ENCODE assay signal across 9 cellular contexts in the genomic region with DNA sequence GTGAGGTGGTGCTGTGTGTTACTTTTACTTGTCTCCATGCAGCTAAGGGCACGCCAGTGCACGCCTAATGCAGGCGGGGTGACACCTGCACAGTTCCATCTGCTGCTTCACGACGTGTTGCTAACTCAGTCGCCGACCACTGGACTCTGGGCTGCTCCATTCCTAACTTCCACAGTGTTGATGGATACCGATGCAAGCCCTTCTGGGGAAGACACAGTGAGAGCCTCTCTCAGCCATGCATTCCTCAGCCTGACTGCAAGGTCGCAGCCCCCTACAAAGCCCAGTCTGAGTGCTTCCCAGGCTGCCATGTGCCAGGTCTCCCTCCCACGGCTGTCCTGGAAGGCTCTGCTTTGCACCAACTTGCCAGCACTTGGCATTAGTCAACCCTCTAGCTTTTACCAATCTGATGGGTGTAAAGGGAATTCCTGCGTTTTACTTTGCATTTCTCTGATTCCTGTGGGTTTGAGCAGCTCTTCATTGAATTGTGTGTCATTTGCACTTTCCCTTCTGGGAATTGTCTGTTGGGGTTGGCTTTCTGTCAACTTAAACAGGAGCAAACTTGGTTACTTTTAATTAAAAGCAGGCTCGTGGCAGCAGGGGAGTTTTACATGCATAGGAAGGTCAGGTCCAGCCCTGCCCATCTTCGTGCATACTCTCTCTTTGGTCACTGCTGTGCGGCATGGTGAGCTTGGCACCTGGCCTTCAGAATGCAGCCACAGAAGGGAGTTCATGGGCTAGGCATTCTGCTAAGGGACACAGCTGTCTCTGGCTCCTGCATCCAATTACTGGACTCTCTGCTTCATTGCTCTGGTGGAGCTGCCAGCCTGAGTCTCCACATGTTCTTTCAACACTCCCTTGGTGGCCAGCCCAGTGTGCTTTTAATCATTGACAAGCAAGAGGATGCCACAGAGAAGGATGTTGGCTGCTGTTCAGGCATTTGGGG. TPM values are rescaled to one million over a fixed set of nuclear protein-coding genes. Genes with fewer than 3 reads are reported as not detected.
DNase-seq lines count a peak whose midpoint lies in the region; ATAC-seq, FAIRE-seq and TF ChIP-seq lines count a peak whose summit lies in the region.
"Had no signal": no experiment of that assay in that cellular context is flagged by ENCODE, and none has a peak within 500 bp of the region (broad histone marks: within the 10 kb centered on the region; RNA-seq: fewer than 3 reads in every experiment).

No MANE protein-coding gene starts in this region.

- H3K4me1 Mint-ChIP-seq in CD4-positive, alpha-beta T cell (ENCODE audit: low read depth) = no peaks in the 10 kb centered on the region
- H3K4me1 Mint-ChIP-seq in activated CD4-positive, alpha-beta T cell treated with anti-CD3 and anti-CD28 coated beads for 36 hours = no peaks in the 10 kb centered on the region
- H3K4me1 Mint-ChIP-seq: CD14-positive monocyte had no signal

- H3K4me3 ChIP-seq in astrocyte of the spinal cord (ENCODE audit: low read depth, low read length) (no peak overlapping the region), HepG2 (replicated peaks in 1 of 3; ENCODE audit: insufficient read depth in 1 of 3, low read depth in 2 of 3, low read length in 3 of 3) (no peak overlapping the region)

- H3K4me1 ChIP-seq in HepG2 (ENCODE audit: insufficient read depth, low read length) = peaks cover 41% of the 10 kb centered on the region

- 0 out of 5 replicates have a peak, but pooled peaks cover 0 to 5% of the 10 kb centered on the region in 2 experiments for H3K27me3 ChIP-seq in HepG2 (ENCODE audit: control insufficient read depth in 1 of 2, insufficient read depth in 2 of 2, low read length in 2 of 2)
- H3K27me3 ChIP-seq in CD4-positive, alpha-beta T cell (ENCODE audit: control insufficient read depth, insufficient read depth, low read length) = no peaks in the 10 kb centered on the region

- no TSS peak for BruUV-seq in HepG2 (replicated peaks; lab: Mats Ljungman, UMichigan)

- TF ChIP-seq EP300 in HepG2 (IDR thresholded peaks at IDR 0.05; ENCODE audit: low read depth in 2 of 2, low read length in 2 of 2) (no peak), HepG2 (CRISPR knock-in tag; IDR thresholded peaks at IDR 0.05; ENCODE audit: borderline replicate concordance) (no peak)

- DNase-seq in activated effector memory CD4-positive, alpha-beta T cell treated with anti-CD3 and anti-CD28 coated beads, Interleukin-2, amount 50 U/mL, for 16 hours = peak; percentile 46
- DNase-seq in activated effector memory CD4-positive, alpha-beta T cell treated with Interleukin-2 at 50 U/mL for 16 hours = no peak
- DNase-seq in astrocyte of the spinal cord (ENCODE audit: low read depth, low spot score) (peak; percentile 97), HepG2 (ENCODE audit: low spot score) (peak; percentile 38), urothelium cell line (ENCODE audit: low spot score) (peak; percentile 69)
- no peak for DNase-seq in CD4-positive, alpha-beta T cell
- no peak for DNase-seq in activated CD4-positive, alpha-beta T cell treated with anti-CD3 and anti-CD28 coated beads for 36 hours

- no peaks in the 10 kb centered on the region for H4K20me1 ChIP-seq in HepG2 (ENCODE audit: insufficient read depth, low read length)

- no peaks in the 10 kb centered on the region for H3K36me3 ChIP-seq in HepG2 (replicated peaks in 1 of 2; ENCODE audit: control insufficient read depth in 1 of 2, insufficient read depth in 2 of 2, low read length in 2 of 2)

- H2AFZ ChIP-seq in HepG2 (ENCODE audit: low read length) = no peak overlapping the region

- no peak overlapping the region for H3K4me3 Mint-ChIP-seq in CD4-positive, alpha-beta T cell
- H3K4me3 Mint-ChIP-seq in activated CD4-positive, alpha-beta T cell treated with anti-CD3 and anti-CD28 coated beads for 36 hours = no peak overlapping the region
- H3K4me3 Mint-ChIP-seq: CD14-positive monocyte had no signal

- WGBS in HepG2 (ENCODE audit: low lambda C conversion rate) = 35% methylated on average over 10 of the region's 14 CpGs

- H3K9me3 Mint-ChIP-seq in CD4-positive, alpha-beta T cell = peaks cover 19% of the 10 kb centered on the region
- H3K9me3 Mint-ChIP-seq in activated CD4-positive, alpha-beta T cell treated with anti-CD3 and anti-CD28 coated beads for 36 hours (ENCODE audit: low read depth) = peaks cover 17% of the 10 kb centered on the region

- no peak for TF ChIP-seq RAD21 in HepG2 (CRISPR knock-in tag; IDR thresholded peaks at IDR 0.05)

- peak overlapping the region; percentile 21; the same call in 1 of the 2 replicates for H3K4me2 ChIP-seq in HepG2 (ENCODE audit: low read depth, low read length)

- no peak overlapping the region for H3K27ac ChIP-seq in HepG2 (ENCODE audit: extremely low read length, insufficient read depth, low read length)
- H3K27ac ChIP-seq in CD4-positive, alpha-beta T cell (ENCODE audit: low read depth, low read length) = no peak overlapping the region

- intact Hi-C loops in HepG2 (cut with micrococcal nuclease; ENCODE audit: unreplicated experiment) = no loop called here
- intact Hi-C loops in CD4-positive, alpha-beta T cell (cut with DNase I, micrococcal nuclease) = no loop called here
- intact Hi-C loops in activated CD4-positive, alpha-beta T cell treated with anti-CD3 and anti-CD28 coated beads for 36 hours (cut with DNase I, micrococcal nuclease) = no loop called here

- FAIRE-seq in HepG2 (lab: Jason Lieb, UNC) = no peak
- FAIRE-seq in urothelium cell line (lab: Jason Lieb, UNC) = no peak

- no peak overlapping the region for H3K9ac ChIP-seq in HepG2 (ENCODE audit: insufficient read depth, low read depth, low read length)

- TF ChIP-seq CTCF in astrocyte of the spinal cord (IDR thresholded peaks at IDR 0.05; ENCODE audit: low read depth, low read length) = no peak
- no peak for TF ChIP-seq CTCF in HepG2 (CRISPR knock-in tag; IDR thresholded peaks at IDR 0.05)
- no peak for TF ChIP-seq CTCF in CD4-positive, alpha-beta T cell (IDR thresholded peaks at IDR 0.05)

- H3K27me3 Mint-ChIP-seq in CD4-positive, alpha-beta T cell = peaks cover 13% of the 10 kb centered on the region
- no peaks in the 10 kb centered on the region for H3K27me3 Mint-ChIP-seq in activated CD4-positive, alpha-beta T cell treated with anti-CD3 and anti-CD28 coated beads for 36 hours

- ATAC-seq in HepG2 (peak; percentile 71), GM21390 (IDR thresholded peaks at IDR 0.05; ENCODE audit: unreplicated experiment) (no peak)
- no peak for ATAC-seq in CD4-positive, alpha-beta T cell (ENCODE audit: poor library complexity)
- ATAC-seq in activated CD4-positive, alpha-beta T cell treated with anti-CD3 and anti-CD28 coated beads for 36 hours = no peak

- H3K27ac Mint-ChIP-seq in CD4-positive, alpha-beta T cell = no peak overlapping the region
- H3K27ac Mint-ChIP-seq in activated CD4-positive, alpha-beta T cell treated with anti-CD3 and anti-CD28 coated beads for 36 hours = no peak overlapping the region
- H3K27ac Mint-ChIP-seq: CD14-positive monocyte had no signal

- in situ Hi-C loops in astrocyte of the spinal cord (cut with HindIII; ENCODE audit: low sequenced_read_pairs) = no loop called here
- in situ Hi-C loops in HepG2 (cut with HindIII; ENCODE audit: extremely low pct_ligation_motif_present, low pct_unique_long_range_greater_than_20kb) = no loop called here

- CTCF ChIA-PET in HepG2 (lab: Yijun Ruan, JAX; ENCODE audit: low intra/inter-chr PET ratio, low total read pairs) = no interaction called here
- CTCF ChIA-PET in CD4-positive, alpha-beta T cell (lab: Charles Lee) = no interaction called here
- CTCF ChIA-PET in activated CD4-positive, alpha-beta T cell treated with anti-CD3 and anti-CD28 coated beads for 36 hours (lab: Charles Lee) = no interaction called here

- H3K9me3 ChIP-seq in HepG2 (ENCODE audit: low read length) = peaks cover 22% of the 10 kb centered on the region
- H3K9me3 ChIP-seq in CD4-positive, alpha-beta T cell (ENCODE audit: control insufficient read depth, low read length) = peaks cover 19% of the 10 kb centered on the region

- TF ChIP-seq POLR2A in HepG2 (IDR thresholded peaks at IDR 0.05; ENCODE audit: insufficient read depth in 1 of 2, low read depth in 2 of 2, low read length in 2 of 2) = no peak

- H3K36me3 Mint-ChIP-seq in CD4-positive, alpha-beta T cell (ENCODE audit: low read depth) = no peaks in the 10 kb centered on the region
- H3K36me3 Mint-ChIP-seq in activated CD4-positive, alpha-beta T cell treated with anti-CD3 and anti-CD28 coated beads for 36 hours (ENCODE audit: low read depth) = no peaks in the 10 kb centered on the region
- H3K36me3 Mint-ChIP-seq: CD14-positive monocyte had no signal

- no peaks in the 10 kb centered on the region for H3K79me2 ChIP-seq in HepG2 (ENCODE audit: insufficient read depth, low read length)

- POLR2A ChIA-PET in HepG2 (lab: Yijun Ruan, JAX) = interaction anchor here (1.4 kb wide), 1 partner anchor 34 kb away, joined by 8 read pairs; a partner anchor contains a TSS
- POLR2A ChIA-PET in CD4-positive, alpha-beta T cell (lab: Charles Lee) = no interaction called here
- POLR2A ChIA-PET in activated CD4-positive, alpha-beta T cell treated with anti-CD3 and anti-CD28 coated beads for 36 hours (lab: Charles Lee) = no interaction called here

TF ChIP-seq in HepG2, 621 proteins besides CTCF, POLR2A, EP300 and RAD21 (continues in another document):
- no peak for TF ChIP-seq ZNF713 (CRISPR knock-in tag; IDR thresholded peaks at IDR 0.05)

RNA-seq across cellular contexts. Expression of a gene that starts 34.6 kb away (rescaled TPM):
- total RNA-seq in HepG2 (2016; rRNA removed; fragmentation: Illumina TruSeq; extraction: Trizol) = 10.2 and 10.5 TPM in 2 replicates
- 21.4 and 22.4 TPM in 2 replicates for total RNA-seq in HepG2 (2016; cell fraction: cytosol; rRNA removed; fragmentation: Illumina TruSeq; extraction: Trizol; ENCODE audit: low read depth)
- total RNA-seq in HepG2 (2016; cell fraction: insoluble cytoplasmic fraction; rRNA removed; fragmentation: Illumina TruSeq; extraction: Trizol) = 10.1 and 10.2 TPM in 2 replicates
- 14.0 and 14.5 TPM in 2 replicates for total RNA-seq in HepG2 (2016; cell fraction: membrane; rRNA removed; fragmentation: Illumina TruSeq; extraction: Trizol)
- total RNA-seq in HepG2 (2016; cell fraction: nucleus; rRNA removed; fragmentation: Illumina TruSeq; extraction: Trizol) = 30.8 and 38.1 TPM in 2 replicates
- 13.0 and 16.0 TPM in 2 replicates for polyA plus RNA-seq in HepG2 (2011; rRNA removed)
- polyA plus RNA-seq in HepG2 (2011; cell fraction: cytosol; rRNA removed) = 8.0 and 9.2 TPM in 2 replicates
- polyA plus RNA-seq in HepG2 (2011; cell fraction: nucleus; rRNA removed) = 60.2 and 68.0 TPM in 2 replicates
- polyA plus RNA-seq in HepG2 (2012) = 11.6 and 14.7 TPM in 2 replicates
- polyA plus RNA-seq in HepG2 (2016; cell fraction: cytosol; fragmentation: Illumina TruSeq; extraction: Trizol; ENCODE audit: low read depth) = 1.2 and 1.3 TPM in 2 replicates
- polyA plus RNA-seq in HepG2 (2016; cell fraction: insoluble cytoplasmic fraction; fragmentation: Illumina TruSeq; extraction: Trizol; ENCODE audit: low read depth) = 5.5 and 10.0 TPM in 2 replicates
- 2.4 and 3.2 TPM in 2 replicates for polyA plus RNA-seq in HepG2 (2016; cell fraction: membrane; fragmentation: Illumina TruSeq; extraction: Trizol; ENCODE audit: low read depth)
- polyA plus RNA-seq in HepG2 (2016; cell fraction: nucleus; fragmentation: Illumina TruSeq; extraction: Trizol; ENCODE audit: insufficient read depth, low read depth) = 26.0 and 26.8 TPM in 2 replicates
- polyA minus RNA-seq in HepG2 (2011; rRNA and poly(A)+ RNA removed; ENCODE audit: low replicate concordance) = 0.21 and 90.9 TPM in 2 replicates
- 22.8 and 29.4 TPM in 2 replicates for polyA minus RNA-seq in HepG2 (2011; cell fraction: cytosol; rRNA and poly(A)+ RNA removed)
- polyA minus RNA-seq in HepG2 (2011; cell fraction: nucleus; rRNA and poly(A)+ RNA removed) = 98.9 and 104 TPM in 2 replicates
- total RNA-seq in CD4-positive, alpha-beta T cell = not detected
- total RNA-seq in activated CD4-positive, alpha-beta T cell treated with anti-CD3 and anti-CD28 coated beads for 36 hours = not detected
- polyA plus RNA-seq: CD14-positive monocyte had no signal

Comparison
In these comparisons a context has a peak if more than half of its experiments do, and no peak if none do; other contexts are left out.
1. DNase-seq: peak in activated effector memory CD4-positive, alpha-beta T cell treated with anti-CD3 and anti-CD28 coated beads, Interleukin-2, amount 50 U/mL, for 16 hours (single experiment), astrocyte of the spinal cord (single experiment), HepG2 (single experiment) and urothelium cell line (single experiment); none in activated effector memory CD4-positive, alpha-beta T cell treated with Interleukin-2 at 50 U/mL for 16 hours (single experiment), CD4-positive, alpha-beta T cell (0 of 10) and activated CD4-positive, alpha-beta T cell treated with anti-CD3 and anti-CD28 coated beads for 36 hours (single experiment).
2. RNA of a gene that starts 34.6 kb away (total RNA-seq): 10.1 to 38.1 TPM in HepG2; not detected in CD4-positive, alpha-beta T cell and not detected in activated CD4-positive, alpha-beta T cell treated with anti-CD3 and anti-CD28 coated beads for 36 hours; every median in the first group is over 10 times any median in the second.